8 cellular contexts compared by ENCODE assay signal in the genomic region with DNA sequence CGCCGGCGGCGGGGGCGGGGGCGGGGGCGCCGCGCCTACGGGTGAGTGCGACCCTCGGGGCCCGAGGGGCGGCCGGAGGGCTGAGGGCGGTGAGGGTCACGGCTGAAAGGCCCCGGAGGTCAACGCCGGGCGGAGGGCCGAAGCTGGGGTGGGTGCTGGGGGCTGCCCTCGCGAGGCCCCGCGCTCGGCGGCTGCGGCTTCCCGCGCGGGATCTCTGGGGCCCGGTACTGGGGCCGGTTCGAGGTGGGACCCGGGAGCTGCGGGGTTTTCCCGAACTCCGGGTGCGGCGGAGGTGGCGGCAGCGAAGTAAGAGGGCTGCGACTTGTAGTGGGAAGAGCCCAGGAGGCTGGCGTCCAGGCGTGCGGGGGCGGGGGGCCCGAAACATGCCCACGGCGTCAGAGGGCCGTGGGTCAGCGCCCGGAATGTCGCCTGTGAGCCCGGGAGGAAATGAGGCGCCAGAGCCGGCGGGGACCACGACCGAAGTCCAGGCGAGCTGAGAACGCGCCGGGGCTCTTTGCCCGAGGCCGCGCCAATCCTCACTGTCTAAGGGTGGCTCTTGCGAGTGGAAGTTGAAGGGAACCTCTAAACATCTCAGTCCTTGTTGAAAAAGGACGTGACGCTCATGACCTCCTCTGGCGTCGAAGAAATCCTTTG. TPM values are rescaled to one million over a fixed set of nuclear protein-coding genes. Genes with fewer than 3 reads are reported as not detected.
DNase-seq lines count a peak whose midpoint lies in the region; ATAC-seq, FAIRE-seq and TF ChIP-seq lines count a peak whose summit lies in the region.

No MANE protein-coding gene starts in this region.

- peaks cover 10% of the 10 kb centered on the region for H3K79me1 ChIP-seq in trophoblast cell (ENCODE audit: low read length)

- H2BK12ac ChIP-seq in trophoblast cell (ENCODE audit: low read length), result no peak overlapping the region

- peak overlapping the region; percentile 85 for H4K91ac ChIP-seq in trophoblast cell (ENCODE audit: low read depth, low read length)

- peak; percentile 0 for DNase-seq in HFFc6
- no peak for DNase-seq in activated B cell treated with CpG ODN at 0.5 μM for 24 hours
- peak; percentile 39 to 56 for DNase-seq in cardiac muscle cell (ENCODE audit: low read depth in 1 of 2, low spot score in 1 of 2)
- peak; percentile 9 to 18 for DNase-seq in trophoblast cell
- DNase-seq in GM12892 (ENCODE audit: insufficient read length), result no peak
- DNase-seq in mesenteric fat pad (ENCODE audit: low spot score), result no peak

- H3K27me3 Mint-ChIP-seq in HFFc6 (ENCODE audit: insufficient read depth) (peaks cover 3% of the 10 kb centered on the region), activated B cell treated with CpG ODN at 0.5 μM for 24 hours (no peaks in the 10 kb centered on the region)

- peak overlapping the region; percentile 87 for H3K14ac ChIP-seq in trophoblast cell (ENCODE audit: low read length)

- intact Hi-C loops in activated B cell treated with CpG ODN at 0.5 μM for 24 hours (cut with micrococcal nuclease), result loop anchor here (1.0 to 2.0 kb wide), 2 partner anchors 10 to 45 kb away; no protein-coding TSS in a partner anchor

- peak overlapping the region; percentile 88 for H3K18ac ChIP-seq in trophoblast cell (ENCODE audit: low read length)

- peak overlapping the region; percentile 86 for H2BK120ac ChIP-seq in trophoblast cell (ENCODE audit: insufficient read depth, low read length, poor library complexity)

- H4K8ac ChIP-seq in trophoblast cell (ENCODE audit: low read depth, low read length), result peak overlapping the region; percentile 65

- H3K27ac ChIP-seq in cardiac muscle cell (peak overlapping the region; percentile 90), trophoblast cell (ENCODE audit: low read depth, low read length) (peak overlapping the region; percentile 81)

- POLR2A ChIA-PET in activated B cell treated with CpG ODN at 0.5 μM for 24 hours (lab: Charles Lee), result interaction anchor here (0.6 kb wide), 1 partner anchor 26 kb away, joined by 3 read pairs; no protein-coding TSS in a partner anchor

- peak overlapping the region; percentile 62 for H3K9ac ChIP-seq in ES-I3 (ENCODE audit: low read depth, low read length)
- H3K9ac ChIP-seq in trophoblast cell (ENCODE audit: low read length), result peak overlapping the region; percentile 40

- H3K4me1 Mint-ChIP-seq in HFFc6 (ENCODE audit: low read depth), result peaks cover 67% of the 10 kb centered on the region
- peaks cover 69% of the 10 kb centered on the region for H3K4me1 Mint-ChIP-seq in activated B cell treated with CpG ODN at 0.5 μM for 24 hours

- peak overlapping the region; percentile 86 for H3K27ac Mint-ChIP-seq in HFFc6
- H3K27ac Mint-ChIP-seq in activated B cell treated with CpG ODN at 0.5 μM for 24 hours, result peak overlapping the region; percentile 35

- TF ChIP-seq CTCF in HFFc6 (IDR thresholded peaks at IDR 0.05) (no peak), activated B cell treated with CpG ODN at 0.5 μM for 24 hours (IDR thresholded peaks at IDR 0.05) (no peak), cardiac muscle cell (IDR thresholded peaks at IDR 0.05; ENCODE audit: low read depth, low read length) (no peak)

- no CpG with 5 or more reads among the region's 73 CpGs for WGBS in trophoblast cell (ENCODE audit: extremely low coverage, insufficient coverage, insufficient read length)

- H3K27me3 ChIP-seq in cardiac muscle cell (no peaks in the 10 kb centered on the region), trophoblast cell (ENCODE audit: insufficient read depth, low read length) (no peaks in the 10 kb centered on the region)

- no peak for FAIRE-seq in GM12892 (lab: Jason Lieb, UNC)

- peak overlapping the region; percentile 86 for H3K4ac ChIP-seq in trophoblast cell (ENCODE audit: low read depth, low read length)

- peak overlapping the region; percentile 79 for H3K4me2 ChIP-seq in trophoblast cell (ENCODE audit: low read length)

- TF ChIP-seq POLR2A in GM12892 (IDR thresholded peaks at IDR 0.05; ENCODE audit: low read depth, low read length), result no peak

- no peaks in the 10 kb centered on the region for H3K36me3 Mint-ChIP-seq in HFFc6 (ENCODE audit: low read depth)
- no peaks in the 10 kb centered on the region for H3K36me3 Mint-ChIP-seq in activated B cell treated with CpG ODN at 0.5 μM for 24 hours (ENCODE audit: low read depth)

- H2AFZ ChIP-seq in trophoblast cell (ENCODE audit: insufficient read depth, low read length, poor library complexity), result peak overlapping the region; percentile 83

- peak overlapping the region; percentile 86 for H2BK5ac ChIP-seq in trophoblast cell (ENCODE audit: low read depth, low read length, poor library complexity)

- H3K36me3 ChIP-seq in ES-I3 (ENCODE audit: insufficient read depth, low read length), result no peaks in the 10 kb centered on the region
- H3K36me3 ChIP-seq in cardiac muscle cell, result no peaks in the 10 kb centered on the region
- no peaks in the 10 kb centered on the region for H3K36me3 ChIP-seq in trophoblast cell (ENCODE audit: control insufficient read depth in 1 of 2, insufficient read depth in 2 of 2, low read length in 2 of 2)

- H3K9me3 Mint-ChIP-seq in HFFc6 (no peaks in the 10 kb centered on the region), activated B cell treated with CpG ODN at 0.5 μM for 24 hours (no peaks in the 10 kb centered on the region)

- peak overlapping the region; percentile 80 for H3K4me3 ChIP-seq in cardiac muscle cell
- H3K4me3 ChIP-seq in trophoblast cell (ENCODE audit: low read depth, low read length), result peak overlapping the region; percentile 77

- ATAC-seq in activated B cell treated with CpG ODN at 0.5 μM for 24 hours (ENCODE audit: low read depth) (peak; percentile 3), GM21825 (IDR thresholded peaks at IDR 0.05; ENCODE audit: unreplicated experiment) (no peak)

- H3K4me3 Mint-ChIP-seq in HFFc6 (peak overlapping the region; percentile 90), activated B cell treated with CpG ODN at 0.5 μM for 24 hours (peak overlapping the region; percentile 81)

- no peak overlapping the region for H2AK5ac ChIP-seq in trophoblast cell (ENCODE audit: low read length)

- H3K9me3 ChIP-seq in ES-I3 (ENCODE audit: control insufficient read depth, insufficient read depth, low read length) (no peaks in the 10 kb centered on the region), cardiac muscle cell (ENCODE audit: low read depth) (no peaks in the 10 kb centered on the region), trophoblast cell (ENCODE audit: insufficient read depth, low read depth, low read length) (no peaks in the 10 kb centered on the region)

- peak overlapping the region; percentile 75 for H4K12ac ChIP-seq in trophoblast cell (ENCODE audit: low read depth, low read length)

- peaks cover 6% of the 10 kb centered on the region for H3K79me2 ChIP-seq in trophoblast cell (ENCODE audit: control insufficient read depth, insufficient read depth, low read length, poor library complexity)

- CTCF ChIA-PET in activated B cell treated with CpG ODN at 0.5 μM for 24 hours (lab: Charles Lee), result no interaction called here

- H3K4me1 ChIP-seq in ES-I3 (ENCODE audit: insufficient read depth, low read length), result peaks cover 36% of the 10 kb centered on the region
- no peaks in the 10 kb centered on the region for H3K4me1 ChIP-seq in cardiac muscle cell (ENCODE audit: low read depth)
- H3K4me1 ChIP-seq in trophoblast cell (ENCODE audit: control insufficient read depth in 1 of 2, insufficient read depth in 2 of 2, low read length in 2 of 2), result no peaks in the 10 kb centered on the region

- no peak overlapping the region for H3K23ac ChIP-seq in trophoblast cell (ENCODE audit: low read length)

RNA-seq across cellular contexts. Expression of gene IL13RA1, which starts 0.4 kb away (rescaled TPM):
- total RNA-seq in HFFc6 (2021; fragmentation: NEBNext Ultra II Directional; extraction: Animal tissue kit (Norgen Biotek cat#: 25700)), result 10 to 100 TPM; 55.2 to 76.7 (median 66.8) TPM
- 13.9 and 15.0 TPM in 2 replicates for total RNA-seq in activated B cell treated with CpG ODN at 0.5 μM for 24 hours
- 17.8 and 19.2 TPM in 2 replicates for total RNA-seq in cardiac muscle cell
- 21.5 and 23.6 TPM in 2 replicates for polyA plus RNA-seq in cardiac muscle cell
- polyA plus RNA-seq in trophoblast cell (2013), result 23.4 and 23.7 TPM in 2 replicates
- 1.2 TPM for polyA plus RNA-seq in GM12892 (2012; ENCODE audit: missing spikeins)
- total RNA-seq in mesenteric fat pad, result 66.7 TPM

Comparison
In these comparisons a context has a peak if more than half of its experiments do, and no peak if none do; other contexts are left out.
1. DNase-seq: peak in HFFc6 (single experiment), cardiac muscle cell (2 of 2) and trophoblast cell (2 of 2); none in activated B cell treated with CpG ODN at 0.5 μM for 24 hours (single experiment), GM12892 (single experiment) and mesenteric fat pad (single experiment).